In genomic region chr1:14340244-14340800, GRCh38 we compare ENCODE assay signal across 21 cellular contexts.
A peak's percentile ranks its signal among the peaks of the same experiment; 100 is the strongest.
DNase-seq lines count a peak whose midpoint lies in the region; ATAC-seq and TF ChIP-seq lines count a peak whose summit lies in the region.
"Had no signal": no experiment of that assay in that cellular context is flagged by ENCODE, and none has a peak within 500 bp of the region (broad histone marks: within the 10 kb centered on the region; RNA-seq: fewer than 3 reads in every experiment).

No MANE protein-coding gene starts in this region.

- peaks cover 6% of the 10 kb centered on the region for H3K9me3 Mint-ChIP-seq in MCF 10A (ENCODE audit: unreplicated experiment)
- H3K9me3 Mint-ChIP-seq in activated naive CD4-positive, alpha-beta T cell treated with anti-CD3 and anti-CD28 coated beads, Interleukin-2, amount 50 U/mL, for 72 hours = peaks cover 5% of the 10 kb centered on the region in 2 donors
- H3K9me3 Mint-ChIP-seq: activated T-helper 2 cell treated with anti-CD3 and anti-CD28 coated beads, Interferon-gamma antibody, Interleukin-2, Interleukin-4, amounts not matched to agents 10 μg/mL and 5 μg/mL and 100 μg/mL, durations not matched to agents 14 hours and 24 hours and 36 hours had no signal

- 22% methylated on average over 3 of the region's 3 CpGs for WGBS in mammary epithelial cell (ENCODE audit: low coverage, missing lambda C conversion rate)
- 11 to 12% methylated on average over 3 of the region's 3 CpGs for WGBS in aorta, 2 donors

- H3K27me3 ChIP-seq in mammary epithelial cell (ENCODE audit: insufficient read depth, low read length) (no peaks in the 10 kb centered on the region), left ventricle myocardium inferior (ENCODE audit: low read depth) (peaks cover 80% of the 10 kb centered on the region), aorta (ENCODE audit: control insufficient read depth in 1 of 2, insufficient read depth in 2 of 2, low read length in 1 of 2) (no peaks in the 10 kb centered on the region), HAP-1 (ENCODE audit: low read depth) (no peaks in the 10 kb centered on the region; the same call in none of the 2 replicates)
- H3K27me3 ChIP-seq: BLaER1, dorsolateral prefrontal cortex, transverse colon had no signal

- H3K36me3 ChIP-seq in mammary epithelial cell (ENCODE audit: insufficient read depth, low read length) = no peaks in the 10 kb centered on the region
- no peaks in the 10 kb centered on the region for H3K36me3 ChIP-seq in left ventricle myocardium inferior
- no peaks in the 10 kb centered on the region for H3K36me3 ChIP-seq in aorta (ENCODE audit: control insufficient read depth in 1 of 2, insufficient read depth in 2 of 2, low read length in 1 of 2)
- H3K36me3 ChIP-seq in HAP-1 (replicated peaks) = no peaks in the 10 kb centered on the region
- H3K36me3 ChIP-seq: BLaER1, heart left ventricle, spleen, transverse colon had no signal

- H3K9me3 ChIP-seq in mammary epithelial cell (replicated peaks; ENCODE audit: insufficient read depth, low read length) (no peaks in the 10 kb centered on the region), left ventricle myocardium inferior (replicated peaks) (no peaks in the 10 kb centered on the region), aorta (ENCODE audit: control insufficient read depth, low read length) (peaks cover 2% of the 10 kb centered on the region), HAP-1 (no peaks in the 10 kb centered on the region)
- H3K9me3 ChIP-seq: BLaER1, heart left ventricle, transverse colon had no signal

- DNase-seq in MCF 10A (ENCODE audit: unreplicated experiment) = peak; percentile 51
- no peak for DNase-seq in mammary epithelial cell
- DNase-seq in dedifferentiated amniotic fluid mesenchymal stem cell (ENCODE audit: extremely low spot score) = peak; percentile 37
- no peak for DNase-seq in left ventricle myocardium inferior
- no peak for DNase-seq in aorta
- no peak for DNase-seq in activated naive CD4-positive, alpha-beta T cell treated with anti-CD3 and anti-CD28 coated beads, Interleukin-2, amount 50 U/mL, for 72 hours (ENCODE audit: low spot score in 2 of 2)
- DNase-seq in HAP-1 (ENCODE audit: low spot score in 2 of 2) = no peak
- DNase-seq: dorsolateral prefrontal cortex; heart left ventricle; NCI-H1417 treated with DMSO at 0.1 percent for 48 hours; spleen; stimulated activated CD4-positive, alpha-beta T cell treated with anti-CD3 and anti-CD28 coated beads, Interleukin-4, amount 100 ng/mL, for 24 hours; stimulated activated naive CD8-positive, alpha-beta T cell treated with anti-CD3 and anti-CD28 coated beads, Interleukin-15, amount 100 ng/mL, for 72 hours; SW 1271; transverse colon had no signal

- H2AFZ ChIP-seq in mammary epithelial cell (ENCODE audit: low read depth, low read length) = no peak overlapping the region

- H3K4me3 ChIP-seq in mammary epithelial cell (replicated peaks in 1 of 3; ENCODE audit: insufficient read depth in 1 of 3, low read depth in 2 of 3, low read length in 3 of 3) (no peak overlapping the region), left ventricle myocardium inferior (no peak overlapping the region), aorta (ENCODE audit: low read length in 2 of 2) (no peak overlapping the region), HAP-1 (no peak overlapping the region)
- H3K4me3 ChIP-seq: BLaER1, dorsolateral prefrontal cortex, heart left ventricle, spleen, transverse colon had no signal

- no peaks in the 10 kb centered on the region for H3K36me3 Mint-ChIP-seq in MCF 10A (ENCODE audit: insufficient read depth, unreplicated experiment)
- H3K36me3 Mint-ChIP-seq in activated naive CD4-positive, alpha-beta T cell treated with anti-CD3 and anti-CD28 coated beads, Interleukin-2, amount 50 U/mL, for 72 hours = peaks cover 5 to 6% of the 10 kb centered on the region in 2 donors

- in situ Hi-C loops in mammary epithelial cell (cut with MboI; ENCODE audit: low sequenced_read_pairs in 2 of 2) = no loop called here
- in situ Hi-C loops in HAP-1 (cut with MboI; ENCODE audit: low sequenced_read_pairs) = no loop called here

- H3K27me3 Mint-ChIP-seq in MCF 10A (ENCODE audit: insufficient read depth, unreplicated experiment) = no peaks in the 10 kb centered on the region

- no peak overlapping the region for H3K9ac ChIP-seq in mammary epithelial cell (ENCODE audit: insufficient read depth, low read length)
- H3K9ac ChIP-seq: BLaER1 had no signal

- no peak overlapping the region for H3K4me3 Mint-ChIP-seq in MCF 10A (ENCODE audit: unreplicated experiment)
- H3K4me3 Mint-ChIP-seq: neural crest cell; stimulated activated naive CD8-positive, alpha-beta T cell treated with anti-CD3 and anti-CD28 coated beads, Interleukin-15, amount 100 ng/mL, for 72 hours had no signal

- peak overlapping the region; percentile 7 for H3K27ac Mint-ChIP-seq in MCF 10A (ENCODE audit: low read depth, unreplicated experiment)
- no peak overlapping the region for H3K27ac Mint-ChIP-seq in activated naive CD4-positive, alpha-beta T cell treated with anti-CD3 and anti-CD28 coated beads, Interleukin-2, amount 50 U/mL, for 72 hours
- H3K27ac Mint-ChIP-seq: activated T-helper 2 cell treated with anti-CD3 and anti-CD28 coated beads, Interferon-gamma antibody, Interleukin-2, Interleukin-4, amounts not matched to agents 10 μg/mL and 5 μg/mL and 100 μg/mL, durations not matched to agents 14 hours and 24 hours and 36 hours; progenitor cell of endocrine pancreas; stimulated activated naive CD8-positive, alpha-beta T cell treated with anti-CD3 and anti-CD28 coated beads, Interleukin-15, amount 100 ng/mL, for 72 hours had no signal

- intact Hi-C loops in MCF 10A (cut with micrococcal nuclease) (no loop called here), mammary epithelial cell (cut with micrococcal nuclease) (no loop called here), left ventricle myocardium inferior (cut with micrococcal nuclease) (no loop called here), aorta (cut with DNase I) (no loop called here)

- no peak for TF ChIP-seq CTCF in MCF 10A (IDR thresholded peaks at IDR 0.05; ENCODE audit: unreplicated experiment)
- TF ChIP-seq CTCF in mammary epithelial cell (conservative IDR thresholded peaks at IDR 0.05 in 1 of 2, IDR thresholded peaks at IDR 0.05 in 1 of 2; ENCODE audit: extremely low read depth in 1 of 2, insufficient read depth in 1 of 2, low read depth in 1 of 2, low read length in 2 of 2) = no peak
- TF ChIP-seq CTCF in left ventricle myocardium inferior (IDR thresholded peaks at IDR 0.05; ENCODE audit: borderline replicate concordance) = no peak

- no peak overlapping the region for H3K4me2 ChIP-seq in mammary epithelial cell (ENCODE audit: insufficient read depth, low read depth, low read length)
- H3K4me2 ChIP-seq: BLaER1 had no signal

- H3K4me1 ChIP-seq in mammary epithelial cell (ENCODE audit: insufficient read depth, low read length) (no peaks in the 10 kb centered on the region), left ventricle myocardium inferior (no peaks in the 10 kb centered on the region), aorta (ENCODE audit: control insufficient read depth in 1 of 2, insufficient read depth in 2 of 2, low read length in 2 of 2) (peaks cover 0 to 3% of the 10 kb centered on the region in 2 donors), HAP-1 (no peaks in the 10 kb centered on the region)
- H3K4me1 ChIP-seq: BLaER1, heart left ventricle, spleen, transverse colon had no signal

- no peaks in the 10 kb centered on the region for H4K20me1 ChIP-seq in mammary epithelial cell (ENCODE audit: insufficient read depth, low read length)
- H4K20me1 ChIP-seq: BLaER1 had no signal

- no peaks in the 10 kb centered on the region for H3K79me2 ChIP-seq in mammary epithelial cell (ENCODE audit: insufficient read depth, low read length)

- BruUV-seq in MCF 10A (replicated peaks; lab: Mats Ljungman, UMichigan) = no TSS peak
- no TSS peak for BruUV-seq in mammary epithelial cell (replicated peaks; lab: Mats Ljungman, UMichigan)

- CTCF ChIA-PET in MCF 10A (lab: Yijun Ruan, JAX) = interaction anchor here (0.6 to 1.0 kb wide), 3 partner anchors 21 to 685 kb away, joined by 3 to 5 read pairs (median 3); no protein-coding TSS in a partner anchor
- CTCF ChIA-PET in mammary epithelial cell (lab: Charles Lee; ENCODE audit: low non-redundant PET) = no interaction called here

- no peak overlapping the region for H3K27ac ChIP-seq in mammary epithelial cell (ENCODE audit: insufficient read depth, low read depth, low read length)
- peak overlapping the region; percentile 55 for H3K27ac ChIP-seq in left ventricle myocardium inferior (replicated peaks)
- no peak overlapping the region for H3K27ac ChIP-seq in aorta (ENCODE audit: low read depth in 1 of 2, low read length in 2 of 2)
- H3K27ac ChIP-seq: 22Rv1, BLaER1, dorsolateral prefrontal cortex, heart left ventricle, spleen, transverse colon had no signal

- H3K4me1 Mint-ChIP-seq in MCF 10A (ENCODE audit: insufficient read depth, unreplicated experiment) = peaks cover 39% of the 10 kb centered on the region
- H3K4me1 Mint-ChIP-seq: neural crest cell had no signal

- POLR2A ChIA-PET in MCF 10A (lab: Yijun Ruan, JAX) = interaction anchor here (0.6 to 1.3 kb wide), 5 partner anchors 9 to 328 kb away, joined by 3 to 4 read pairs (median 3); no protein-coding TSS in a partner anchor

- dilution Hi-C loops in mammary epithelial cell (cut with HindIII; ENCODE audit: low sequenced_read_pairs) = no loop called here

- peak; percentile 74 for ATAC-seq in aorta (ENCODE audit: low FRiP score)
- ATAC-seq in activated naive CD4-positive, alpha-beta T cell treated with anti-CD3 and anti-CD28 coated beads, Interleukin-2, amount 50 U/mL, for 72 hours = no peak
- ATAC-seq in HG03521 (IDR thresholded peaks at IDR 0.05; ENCODE audit: unreplicated experiment) = no peak
- ATAC-seq: stimulated activated naive CD8-positive, alpha-beta T cell treated with anti-CD3 and anti-CD28 coated beads, Interleukin-15, amount 100 ng/mL, for 72 hours had no signal

Comparison
In these comparisons a context has a peak if more than half of its experiments do, and no peak if none do; other contexts are left out.
1. DNase-seq: peak in MCF 10A (single experiment) and dedifferentiated amniotic fluid mesenchymal stem cell (single experiment); none in mammary epithelial cell (single experiment), left ventricle myocardium inferior (single experiment), aorta (0 of 2), activated naive CD4-positive, alpha-beta T cell treated with anti-CD3 and anti-CD28 coated beads, Interleukin-2, amount 50 U/mL, for 72 hours (0 of 2) and HAP-1 (0 of 2).